Comparison of ENCODE assay signal across 1 cellular context in the genomic region with DNA sequence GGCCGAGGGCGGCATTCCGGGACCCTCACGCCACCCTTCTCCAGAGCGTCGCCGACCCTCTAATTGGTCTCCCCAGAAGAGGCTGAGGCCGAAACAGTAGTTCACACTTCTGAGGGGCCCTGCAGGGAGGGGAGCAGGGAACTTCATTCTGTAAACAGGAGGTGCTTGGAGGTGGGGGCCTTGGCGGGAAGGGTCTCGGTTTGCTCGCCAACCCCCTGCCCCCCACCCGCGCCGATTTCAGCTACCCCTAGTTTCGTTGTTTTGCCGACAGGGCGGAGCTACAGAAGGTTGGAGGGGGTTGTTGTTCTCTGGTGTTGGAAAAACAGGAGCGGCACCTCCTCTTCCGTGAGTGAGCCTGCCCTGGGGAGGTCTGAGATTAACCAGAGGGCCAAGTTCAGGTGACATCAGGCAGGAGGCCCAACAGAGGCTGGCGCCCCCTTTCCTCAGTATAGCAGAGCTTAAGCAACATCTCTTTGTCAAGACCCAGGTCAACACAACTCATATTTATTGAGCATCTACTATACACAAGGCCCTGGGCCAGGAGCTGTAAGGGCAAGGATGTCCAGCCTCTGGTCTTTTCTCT.
TF ChIP-seq lines count a peak whose summit lies in the region.

No MANE protein-coding gene starts in this region.

TF ChIP-seq in SK-N-SH treated with all-trans-retinoic acid at 6 μM for 48 hours, 23 proteins besides CTCF, POLR2A, EP300 and RAD21 (continued from another document):
- TF ChIP-seq PATZ1 (CRISPR knock-in tag; IDR thresholded peaks at IDR 0.05; ENCODE audit: borderline replicate concordance) (no peak), ZNF565 (CRISPR knock-in tag; conservative IDR thresholded peaks at IDR 0.05; ENCODE audit: low read depth) (no peak), ARNTL (CRISPR knock-in tag; IDR thresholded peaks at IDR 0.05; ENCODE audit: borderline replicate concordance, low read depth) (no peak), TCF4 (CRISPR knock-in tag; IDR thresholded peaks at IDR 0.05; ENCODE audit: borderline replicate concordance) (no peak)
